ENCODE assay signal across 8 cellular contexts in the genomic region with DNA sequence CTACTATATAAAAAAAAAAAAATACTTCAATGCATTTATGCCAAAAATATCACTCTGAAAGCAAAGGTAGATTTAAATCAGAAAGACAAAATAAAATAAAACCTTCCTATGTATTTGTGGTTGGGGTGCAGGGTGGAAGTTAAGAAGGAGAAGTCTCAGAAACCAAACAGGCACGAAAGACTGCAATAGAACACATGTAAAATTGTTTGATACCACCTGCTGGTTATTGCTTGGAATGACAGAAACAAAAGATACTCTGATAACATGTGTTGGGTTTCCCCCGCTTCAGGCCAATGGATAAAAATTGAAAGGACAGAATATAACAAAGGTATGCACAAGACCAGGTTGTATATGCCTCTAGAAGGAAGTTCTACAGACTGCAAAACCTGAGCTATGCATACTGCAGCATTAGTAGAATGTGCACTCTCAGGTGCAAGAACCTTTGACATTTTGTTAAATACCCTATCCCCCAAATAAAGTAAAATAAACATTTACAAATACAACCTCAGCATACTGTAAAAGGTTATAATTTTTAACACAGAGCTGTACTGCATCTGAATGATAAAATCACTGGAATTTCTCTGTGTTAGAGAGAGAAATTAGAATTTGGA.
DNase-seq lines count a peak whose midpoint lies in the region; ATAC-seq and TF ChIP-seq lines count a peak whose summit lies in the region.

No MANE protein-coding gene starts in this region.

- 21 to 35% methylated on average over 2 of the region's 2 CpGs for WGBS in gastroesophageal sphincter (ENCODE audit: low coverage in 1 of 2), 2 donors

- CTCF ChIA-PET in activated CD8-positive, alpha-beta memory T cell treated with anti-CD3 and anti-CD28 coated beads, Interleukin-2, amount 10 ng/mL, durations not matched to agents 7 days and 5 days (lab: Charles Lee) = no interaction called here

- H3K27ac ChIP-seq in C4-2B (no peak overlapping the region), Peyer's patch (no peak overlapping the region), gastroesophageal sphincter (no peak overlapping the region)

- H3K4me1 Mint-ChIP-seq in activated CD8-positive, alpha-beta memory T cell treated with anti-CD3 and anti-CD28 coated beads, Interleukin-2, amount 10 ng/mL, durations not matched to agents 7 days and 5 days = no peaks in the 10 kb centered on the region

- H3K27me3 ChIP-seq in Peyer's patch (no peaks in the 10 kb centered on the region), gastroesophageal sphincter (no peaks in the 10 kb centered on the region)

- ATAC-seq in GM19035 (IDR thresholded peaks at IDR 0.05; ENCODE audit: unreplicated experiment) (peak; percentile 72), HG03432 (IDR thresholded peaks at IDR 0.05; ENCODE audit: unreplicated experiment) (peak; percentile 94), gastroesophageal sphincter (no peak)
- no peak for ATAC-seq in activated CD8-positive, alpha-beta memory T cell treated with anti-CD3 and anti-CD28 coated beads, Interleukin-2, amount 10 ng/mL, durations not matched to agents 7 days and 5 days

- no peaks in the 10 kb centered on the region for H3K9me3 Mint-ChIP-seq in activated CD8-positive, alpha-beta memory T cell treated with anti-CD3 and anti-CD28 coated beads, Interleukin-2, amount 10 ng/mL, durations not matched to agents 7 days and 5 days (ENCODE audit: low read depth)

- no peak for TF ChIP-seq EP300 in gastroesophageal sphincter (IDR thresholded peaks at IDR 0.05)

- no peak overlapping the region for H3K27ac Mint-ChIP-seq in activated CD8-positive, alpha-beta memory T cell treated with anti-CD3 and anti-CD28 coated beads, Interleukin-2, amount 10 ng/mL, durations not matched to agents 7 days and 5 days

- no peaks in the 10 kb centered on the region for H3K27me3 Mint-ChIP-seq in activated CD8-positive, alpha-beta memory T cell treated with anti-CD3 and anti-CD28 coated beads, Interleukin-2, amount 10 ng/mL, durations not matched to agents 7 days and 5 days

- TF ChIP-seq CTCF in C4-2B (conservative IDR thresholded peaks at IDR 0.05) (peak; percentile 50), Peyer's patch (IDR thresholded peaks at IDR 0.05) (peak in 4 of 6 experiments; percentile 11 to 50 (median 45)), gastroesophageal sphincter (IDR thresholded peaks at IDR 0.05) (peak; percentile 10 to 50 (median 42))

- H3K4me3 Mint-ChIP-seq in activated CD8-positive, alpha-beta memory T cell treated with anti-CD3 and anti-CD28 coated beads, Interleukin-2, amount 10 ng/mL, durations not matched to agents 7 days and 5 days = no peak overlapping the region

- H3K4me1 ChIP-seq in Peyer's patch (no peaks in the 10 kb centered on the region), gastroesophageal sphincter (no peaks in the 10 kb centered on the region)

- DNase-seq in Peyer's patch (no peak), NCI-H226 (no peak)
- no peak for DNase-seq in stimulated activated CD4-positive, alpha-beta T cell treated with anti-CD3 and anti-CD28 coated beads, Interleukin-2, amount 100 ng/mL, for 24 hours
- no peak for DNase-seq in activated CD8-positive, alpha-beta memory T cell treated with anti-CD3 and anti-CD28 coated beads, Interleukin-2, amount 10 ng/mL, durations not matched to agents 7 days and 5 days

- H3K9me3 ChIP-seq in Peyer's patch (no peaks in the 10 kb centered on the region), gastroesophageal sphincter (no peaks in the 10 kb centered on the region)

- H3K36me3 Mint-ChIP-seq in activated CD8-positive, alpha-beta memory T cell treated with anti-CD3 and anti-CD28 coated beads, Interleukin-2, amount 10 ng/mL, durations not matched to agents 7 days and 5 days = no peaks in the 10 kb centered on the region

- no peaks in the 10 kb centered on the region for H3K36me3 ChIP-seq in Peyer's patch
- H3K36me3 ChIP-seq in gastroesophageal sphincter = no peaks in the 10 kb centered on the region

- no peak for TF ChIP-seq POLR2A in Peyer's patch (IDR thresholded peaks at IDR 0.05)
- TF ChIP-seq POLR2A in gastroesophageal sphincter (IDR thresholded peaks at IDR 0.05) = no peak

- H3K4me3 ChIP-seq in Peyer's patch (no peak overlapping the region), gastroesophageal sphincter (no peak overlapping the region)

Comparison
In these comparisons a context has a peak if more than half of its experiments do, and no peak if none do; other contexts are left out.
1. ATAC-seq: peak in GM19035 (single experiment) and HG03432 (single experiment); none in gastroesophageal sphincter (single experiment) and activated CD8-positive, alpha-beta memory T cell treated with anti-CD3 and anti-CD28 coated beads, Interleukin-2, amount 10 ng/mL, durations not matched to agents 7 days and 5 days (single experiment).
2. Peak in every context shown above with its lines, with median percentiles within 50 percentile points of each other: CTCF ChIP-seq.